ENCODE assay signal across 19 cellular contexts in the genomic region with DNA sequence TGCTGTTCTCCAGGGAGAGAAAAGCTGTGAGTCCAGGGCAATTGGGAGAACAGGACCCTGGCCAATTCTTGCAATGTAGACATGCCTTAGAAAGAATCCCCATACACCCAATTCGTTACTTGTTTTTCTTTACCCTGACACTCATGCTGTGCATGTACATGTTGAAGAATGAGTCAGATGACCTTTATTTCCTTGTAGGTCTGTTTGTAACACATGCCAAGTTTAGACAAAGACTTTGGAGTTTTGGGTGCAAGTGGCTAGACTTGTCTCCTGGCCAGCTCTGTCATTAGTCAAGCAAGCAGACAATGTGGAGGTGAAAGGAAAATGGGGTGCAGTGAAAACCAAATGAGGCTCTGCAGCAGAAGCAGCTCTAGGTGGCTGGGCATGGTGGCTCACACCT. TPM values are rescaled to one million over a fixed set of nuclear protein-coding genes. Genes with fewer than 3 reads are reported as not detected.
DNase-seq lines count a peak whose midpoint lies in the region; ATAC-seq, FAIRE-seq and TF ChIP-seq lines count a peak whose summit lies in the region.
"Had no signal": no experiment of that assay in that cellular context is flagged by ENCODE, and none has a peak within 500 bp of the region (broad histone marks: within the 10 kb centered on the region; RNA-seq: fewer than 3 reads in every experiment).

No MANE protein-coding gene starts in this region.

- no peaks in the 10 kb centered on the region for H3K9me1 ChIP-seq in keratinocyte (ENCODE audit: control insufficient read depth, extremely low read depth, insufficient read depth, low read length)

- ATAC-seq in GM21723 (IDR thresholded peaks at IDR 0.05; ENCODE audit: unreplicated experiment), result no peak
- no peak for ATAC-seq in HG02678 (IDR thresholded peaks at IDR 0.05; ENCODE audit: unreplicated experiment)
- ATAC-seq: natural killer cell had no signal

- peak; percentile 57 for FAIRE-seq in keratinocyte (lab: Jason Lieb, UNC)
- FAIRE-seq: GM18507 had no signal

- H2AFZ ChIP-seq in keratinocyte (ENCODE audit: control insufficient read depth, low read length), result no peak overlapping the region

- DNase-seq in ELR (ENCODE audit: low read depth), result peak; percentile 22
- DNase-seq in LHCN-M2 (ENCODE audit: low read depth), result peak; percentile 20
- peak; percentile 84 for DNase-seq in choroid plexus epithelial cell (ENCODE audit: low read depth)
- DNase-seq in keratinocyte (ENCODE audit: low read depth, low spot score), result no peak
- DNase-seq in anterior cingulate cortex (lab: John Stamatoyannopoulos, UW), result no peak
- DNase-seq in activated CD8-positive, alpha-beta memory T cell treated with anti-CD3 and anti-CD28 coated beads, Interleukin-2, amount 50 U/mL, for 48 hours, result no peak
- DNase-seq: cortex of kidney, DMS79, heart right ventricle, immature natural killer cell, mesendoderm, natural killer cell, NCI-H526 treated with DMSO at 0.1 percent for 48 hours, OCI-M1 had no signal

- peaks cover 6 to 7% of the 10 kb centered on the region in 2 experiments for H3K36me3 ChIP-seq in keratinocyte (ENCODE audit: control insufficient read depth in 2 of 2, extremely low read depth in 1 of 2, insufficient read depth in 2 of 2, low read length in 2 of 2)

- TF ChIP-seq CTCF in choroid plexus epithelial cell (conservative IDR thresholded peaks at IDR 0.05; ENCODE audit: low read depth, low read length), result no peak
- TF ChIP-seq CTCF in keratinocyte (optimal IDR thresholded peaks at IDR 0.05 in 1 of 3, IDR thresholded peaks at IDR 0.05 in 1 of 3, conservative IDR thresholded peaks at IDR 0.05 in 1 of 3; ENCODE audit: extremely low read depth in 1 of 3, insufficient read depth in 2 of 3, low read length in 3 of 3), result no peak

- H3K79me2 ChIP-seq in keratinocyte (ENCODE audit: control insufficient read depth, insufficient read depth, low read length), result no peaks in the 10 kb centered on the region

- H3K4me3 ChIP-seq in choroid plexus epithelial cell (ENCODE audit: low read depth, low read length) (no peak overlapping the region), keratinocyte (ENCODE audit: control insufficient read depth in 2 of 3, extremely low read depth in 1 of 3, insufficient read depth in 2 of 3, low read depth in 1 of 3, low read length in 3 of 3) (no peak overlapping the region)
- H3K4me3 ChIP-seq: HAP-1, heart right ventricle had no signal

- peaks cover 8% of the 10 kb centered on the region for H3K4me1 ChIP-seq in keratinocyte (ENCODE audit: control insufficient read depth, extremely low read depth, insufficient read depth, low read length)
- H3K4me1 ChIP-seq: HAP-1 had no signal

- H3K4me2 ChIP-seq in keratinocyte (ENCODE audit: control insufficient read depth, extremely low read depth, insufficient read depth, low read depth, low read length), result peak overlapping the region; percentile 3
- H3K4me2 ChIP-seq: KMS-11 had no signal

- no peaks in the 10 kb centered on the region for H3K9me3 ChIP-seq in keratinocyte (ENCODE audit: control insufficient read depth, low read depth, low read length)
- H3K9me3 ChIP-seq: HAP-1, heart right ventricle had no signal

- no peak overlapping the region for H3K9ac ChIP-seq in keratinocyte (ENCODE audit: control insufficient read depth, extremely low read depth, insufficient read depth, low read length)
- H3K9ac ChIP-seq: KMS-11 had no signal

- no peaks in the 10 kb centered on the region for H3K27me3 ChIP-seq in keratinocyte (ENCODE audit: control insufficient read depth, extremely low read depth, insufficient read depth, low read length)
- H3K27me3 ChIP-seq: heart right ventricle had no signal

- dilution Hi-C loops in keratinocyte (cut with MboI; ENCODE audit: extremely low pct_ligation_motif_present, low sequenced_read_pairs), result no loop called here

- H4K20me1 ChIP-seq in keratinocyte (ENCODE audit: control insufficient read depth, extremely low read depth, insufficient read depth, low read length), result no peaks in the 10 kb centered on the region

- no peak overlapping the region for H3K27ac ChIP-seq in keratinocyte (ENCODE audit: control insufficient read depth, insufficient read depth, low read length)
- H3K27ac ChIP-seq: KMS-11 had no signal

RNA-seq across cellular contexts. Expression of gene GNPAT, which starts 38.1 kb away (rescaled TPM):
- 79.7 TPM in 2 replicates for total RNA-seq in LHCN-M2 (2014; rRNA removed)
- polyA plus RNA-seq in LHCN-M2 (2012), result 32.6 TPM
- polyA plus RNA-seq in keratinocyte, result 25.6 to 39.9 TPM (median 32.1 TPM) in 3 replicates
- 31.9 TPM for polyA plus RNA-seq in keratinocyte (2011; ENCODE audit: low read depth)
- 21.8 and 40.9 TPM in 2 replicates for polyA plus RNA-seq in keratinocyte (2011; cell fraction: cytosol; rRNA removed)
- polyA plus RNA-seq in keratinocyte (2011; cell fraction: nucleus; rRNA removed), result 28.7 and 36.8 TPM in 2 replicates
- polyA plus RNA-seq in keratinocyte (2012; ENCODE audit: low replicate concordance), result 27.7 and 28.8 TPM in 2 replicates
- polyA minus RNA-seq in keratinocyte, result 6.6 to 34.8 TPM (median 22.8 TPM) in 3 replicates
- 47.2 TPM for polyA minus RNA-seq in keratinocyte (2011; cell fraction: cytosol; rRNA and poly(A)+ RNA removed)
- polyA minus RNA-seq in keratinocyte (2011; cell fraction: nucleus; rRNA and poly(A)+ RNA removed), result 14.9 and 23.4 TPM in 2 replicates

RNA-seq across cellular contexts. Expression of gene EXOC8, which starts 58.6 kb away (rescaled TPM):
- total RNA-seq in LHCN-M2 (2014; rRNA removed), result 13.3 and 15.2 TPM in 2 replicates
- polyA plus RNA-seq in LHCN-M2 (2012), result 3.7 TPM
- polyA plus RNA-seq in keratinocyte, result 6.0 to 7.1 TPM (median 6.9 TPM) in 3 replicates
- polyA plus RNA-seq in keratinocyte (2011; ENCODE audit: low read depth), result 3.3 TPM
- polyA plus RNA-seq in keratinocyte (2011; cell fraction: cytosol; rRNA removed), result 2.4 and 3.7 TPM in 2 replicates
- polyA plus RNA-seq in keratinocyte (2011; cell fraction: nucleus; rRNA removed), result 9.3 and 11.2 TPM in 2 replicates
- polyA plus RNA-seq in keratinocyte (2012; ENCODE audit: low replicate concordance), result 7.4 and 7.6 TPM in 2 replicates
- polyA minus RNA-seq in keratinocyte, result 11.0 to 12.8 TPM (median 12.0 TPM) in 3 replicates
- 9.8 TPM for polyA minus RNA-seq in keratinocyte (2011; cell fraction: cytosol; rRNA and poly(A)+ RNA removed)
- 11.7 and 17.5 TPM in 2 replicates for polyA minus RNA-seq in keratinocyte (2011; cell fraction: nucleus; rRNA and poly(A)+ RNA removed)

RNA-seq across cellular contexts. Expression of gene SPRTN, which starts 59.0 kb away (rescaled TPM):
- total RNA-seq in LHCN-M2 (2014; rRNA removed), result 17.2 and 17.6 TPM in 2 replicates
- polyA plus RNA-seq in LHCN-M2 (2012), result 4.2 TPM
- polyA plus RNA-seq in keratinocyte, result 15.7 to 17.4 TPM (median 16.8 TPM) in 3 replicates
- 25.1 TPM for polyA plus RNA-seq in keratinocyte (2011; ENCODE audit: low read depth)
- 9.7 and 14.1 TPM in 2 replicates for polyA plus RNA-seq in keratinocyte (2011; cell fraction: cytosol; rRNA removed)
- polyA plus RNA-seq in keratinocyte (2011; cell fraction: nucleus; rRNA removed), result 19.2 and 21.0 TPM in 2 replicates
- polyA plus RNA-seq in keratinocyte (2012; ENCODE audit: low replicate concordance), result 6.5 and 15.9 TPM in 2 replicates
- 17.3 to 33.2 TPM (median 22.5 TPM) in 3 replicates for polyA minus RNA-seq in keratinocyte
- polyA minus RNA-seq in keratinocyte (2011; cell fraction: cytosol; rRNA and poly(A)+ RNA removed), result 24.4 TPM
- 18.4 and 26.7 TPM in 2 replicates for polyA minus RNA-seq in keratinocyte (2011; cell fraction: nucleus; rRNA and poly(A)+ RNA removed)

Comparison
In these comparisons a context has a peak if more than half of its experiments do, and no peak if none do; other contexts are left out.
1. DNase-seq: peak in ELR (single experiment), LHCN-M2 (single experiment) and choroid plexus epithelial cell (single experiment); none in keratinocyte (single experiment), anterior cingulate cortex (0 of 58) and activated CD8-positive, alpha-beta memory T cell treated with anti-CD3 and anti-CD28 coated beads, Interleukin-2, amount 50 U/mL, for 48 hours (single experiment).